In the genomic region with DNA sequence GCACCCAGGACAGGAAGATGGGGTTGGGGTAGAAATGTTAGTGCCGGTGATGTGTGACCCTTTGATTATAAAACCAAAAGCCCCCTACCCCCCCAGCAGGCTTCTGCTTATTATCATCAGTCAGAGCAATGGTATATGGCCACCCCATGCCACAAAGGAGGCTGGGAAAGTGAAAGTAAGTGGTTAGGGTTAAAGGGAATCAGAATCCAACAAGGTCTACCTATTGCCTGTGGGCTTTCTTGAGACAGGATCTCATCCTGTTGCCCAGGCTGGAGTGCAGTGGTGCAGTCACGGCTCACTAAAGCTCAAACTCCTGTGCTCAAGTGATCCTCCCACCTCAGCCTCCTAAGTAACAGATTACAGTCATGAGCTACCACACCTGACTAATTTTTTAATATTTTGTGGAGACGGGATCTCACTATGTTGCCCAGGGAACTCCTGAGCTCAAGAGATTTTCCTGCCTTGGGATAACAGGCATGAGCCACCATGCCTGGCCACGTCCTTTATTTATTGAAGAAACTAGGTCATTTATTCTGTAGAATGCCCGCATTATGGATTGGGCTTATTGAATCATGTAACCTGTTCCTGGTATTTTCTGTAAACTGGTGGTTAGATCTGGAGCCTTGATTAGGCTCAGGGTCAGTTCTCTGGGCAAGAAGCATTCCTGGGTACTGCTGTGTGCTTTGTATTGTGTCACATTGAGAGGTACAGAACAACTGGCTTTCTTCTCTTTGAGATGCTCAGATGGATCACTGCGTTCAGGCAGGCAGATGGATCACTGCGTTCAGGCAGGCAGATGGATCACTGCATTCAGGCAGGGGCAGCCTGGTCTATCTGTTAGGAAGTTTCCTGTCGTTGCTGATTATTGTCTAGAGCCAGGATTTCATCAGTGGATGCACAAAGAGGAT, we compare ENCODE assay signal across 11 cellular contexts. TPM values are rescaled to one million over a fixed set of nuclear protein-coding genes. Genes with fewer than 3 reads are reported as not detected.
DNase-seq lines count a peak whose midpoint lies in the region; ATAC-seq and TF ChIP-seq lines count a peak whose summit lies in the region.
"Had no signal": no experiment of that assay in that cellular context is flagged by ENCODE, and none has a peak within 500 bp of the region (broad histone marks: within the 10 kb centered on the region; RNA-seq: fewer than 3 reads in every experiment).

No MANE protein-coding gene starts in this region.

- peaks cover 7% of the 10 kb centered on the region for H3K79me1 ChIP-seq in neuronal stem cell (ENCODE audit: low read depth, low read length)

- H3K36me3 Mint-ChIP-seq in CD8-positive, alpha-beta T cell = peaks cover 18% of the 10 kb centered on the region
- peaks cover 11% of the 10 kb centered on the region for H3K36me3 Mint-ChIP-seq in nephron progenitor cell (ENCODE audit: low read depth)

- POLR2A ChIA-PET in CD8-positive, alpha-beta T cell (lab: Charles Lee) = no interaction called here

- H2BK120ac ChIP-seq in neuronal stem cell (ENCODE audit: low read depth, low read length) = no peak overlapping the region

- H3K4me2 ChIP-seq in neuronal stem cell (ENCODE audit: insufficient read depth, low read length, poor library complexity, severe bottlenecking) = no peak overlapping the region

- no peak for TF ChIP-seq POLR2A in esophagus squamous epithelium (IDR thresholded peaks at IDR 0.05)

- no peak overlapping the region for H2AK5ac ChIP-seq in neuronal stem cell (ENCODE audit: low read depth, low read length)

- H3K4me1 Mint-ChIP-seq in CD8-positive, alpha-beta T cell (ENCODE audit: low read depth) = peaks cover 23% of the 10 kb centered on the region
- peaks cover 22% of the 10 kb centered on the region for H3K4me1 Mint-ChIP-seq in nephron progenitor cell

- H4K8ac ChIP-seq in neuronal stem cell (ENCODE audit: low read depth, low read length) = no peak overlapping the region

- no peak for DNase-seq in CD8-positive, alpha-beta T cell
- DNase-seq in RWPE2 (ENCODE audit: low spot score) (no peak), esophagus squamous epithelium (lab: John Stamatoyannopoulos, UW) (no peak), psoas muscle (peak in 1 of 2 donors; percentile 23), neuronal stem cell (ENCODE audit: low spot score) (no peak), nephron progenitor cell (no peak), DMS153 treated with DMSO at 0.1 percent for 48 hours (lab: John Stamatoyannopoulos, UW; ENCODE audit: unreplicated experiment) (no peak)
- DNase-seq: brain microvascular endothelial cell, Karpas-422 had no signal

- H3K4ac ChIP-seq in neuronal stem cell (ENCODE audit: low read length) = no peak overlapping the region

- H2BK12ac ChIP-seq in neuronal stem cell (ENCODE audit: low read length) = no peak overlapping the region

- H3K14ac ChIP-seq in neuronal stem cell (ENCODE audit: low read length) = no peak overlapping the region

- no peak for TF ChIP-seq CTCF in CD8-positive, alpha-beta T cell (IDR thresholded peaks at IDR 0.05)
- no peak for TF ChIP-seq CTCF in RWPE2 (IDR thresholded peaks at IDR 0.05; ENCODE audit: poor library complexity, severe bottlenecking)
- no peak for TF ChIP-seq CTCF in esophagus squamous epithelium (IDR thresholded peaks at IDR 0.05)
- TF ChIP-seq CTCF in psoas muscle (IDR thresholded peaks at IDR 0.05) = no peak
- no peak for TF ChIP-seq CTCF in nephron progenitor cell (IDR thresholded peaks at IDR 0.05)

- H3K4me1 ChIP-seq in CD8-positive, alpha-beta T cell (ENCODE audit: insufficient read depth, low read length) = no peaks in the 10 kb centered on the region
- H3K4me1 ChIP-seq in RWPE2 (ENCODE audit: insufficient read depth, poor library complexity, severe bottlenecking) (peaks cover 33% of the 10 kb centered on the region), esophagus squamous epithelium (peaks cover 29 to 72% (median 43%) of the 10 kb centered on the region in 3 donors), psoas muscle (peaks cover 73% of the 10 kb centered on the region), neuronal stem cell (ENCODE audit: control insufficient read depth in 2 of 2, insufficient read depth in 1 of 2, low read depth in 1 of 2, low read length in 2 of 2) (peaks cover 17 to 42% of the 10 kb centered on the region in 2 donors)
- H3K4me1 ChIP-seq: HAP-1 had no signal

- no peaks in the 10 kb centered on the region for H3K27me3 ChIP-seq in CD8-positive, alpha-beta T cell (ENCODE audit: insufficient read depth, low read length)
- H3K27me3 ChIP-seq in RWPE2 (ENCODE audit: insufficient read depth, poor library complexity, severe bottlenecking) = no peaks in the 10 kb centered on the region
- no peaks in the 10 kb centered on the region for H3K27me3 ChIP-seq in esophagus squamous epithelium
- no peaks in the 10 kb centered on the region for H3K27me3 ChIP-seq in psoas muscle (ENCODE audit: insufficient read depth in 3 of 3, low read length in 2 of 3)
- H3K27me3 ChIP-seq in neuronal stem cell (ENCODE audit: control insufficient read depth in 3 of 3, insufficient read depth in 3 of 3, low read depth in 1 of 3, low read length in 3 of 3) = no peaks in the 10 kb centered on the region
- H3K27me3 ChIP-seq: brain microvascular endothelial cell had no signal

- H3K27ac Mint-ChIP-seq in CD8-positive, alpha-beta T cell = peak overlapping the region; percentile 60
- H3K27ac Mint-ChIP-seq in nephron progenitor cell = no peak overlapping the region

- H4K91ac ChIP-seq in neuronal stem cell (ENCODE audit: low read depth, low read length, poor library complexity) = no peak overlapping the region

- H3K4me3 ChIP-seq in CD8-positive, alpha-beta T cell (ENCODE audit: low read depth, low read length) = no peak overlapping the region
- H3K4me3 ChIP-seq in RWPE2 (ENCODE audit: severe bottlenecking) = no peak overlapping the region
- H3K4me3 ChIP-seq in esophagus squamous epithelium = no peak overlapping the region
- no peak overlapping the region for H3K4me3 ChIP-seq in psoas muscle
- no peak overlapping the region for H3K4me3 ChIP-seq in neuronal stem cell (ENCODE audit: low read length in 2 of 2)
- H3K4me3 ChIP-seq: HAP-1 had no signal

- H3K27me3 Mint-ChIP-seq in CD8-positive, alpha-beta T cell (ENCODE audit: low read depth) = no peaks in the 10 kb centered on the region
- H3K27me3 Mint-ChIP-seq in nephron progenitor cell (ENCODE audit: low read depth, poor library complexity) = no peaks in the 10 kb centered on the region

- no peak overlapping the region for H3K4me3 Mint-ChIP-seq in CD8-positive, alpha-beta T cell
- H3K4me3 Mint-ChIP-seq in nephron progenitor cell = no peak overlapping the region

- H3K23ac ChIP-seq in neuronal stem cell (ENCODE audit: low read depth, low read length, poor library complexity) = no peak overlapping the region

- intact Hi-C loops in CD8-positive, alpha-beta T cell (cut with DNase I, micrococcal nuclease) = no loop called here
- intact Hi-C loops in esophagus squamous epithelium (cut with DNase I) = no loop called here
- intact Hi-C loops in psoas muscle (cut with DNase I) = no loop called here

- H3K27ac ChIP-seq in CD8-positive, alpha-beta T cell (ENCODE audit: low read depth, low read length) = no peak overlapping the region
- peak overlapping the region; percentile 99 for H3K27ac ChIP-seq in RWPE2 (ENCODE audit: poor library complexity, severe bottlenecking)
- H3K27ac ChIP-seq in esophagus squamous epithelium = peak overlapping the region in 3 of 4 donors; percentile 37 to 94 (median 40)
- H3K27ac ChIP-seq in psoas muscle = peak overlapping the region; percentile 95
- H3K27ac ChIP-seq in neuronal stem cell (replicated peaks; ENCODE audit: low read length) = no peak overlapping the region
- H3K27ac ChIP-seq: brain microvascular endothelial cell had no signal

- no peak for ATAC-seq in CD8-positive, alpha-beta T cell
- ATAC-seq in RWPE2 (ENCODE audit: low read depth) (no peak), psoas muscle (no peak), GM21360 (IDR thresholded peaks at IDR 0.05; ENCODE audit: unreplicated experiment) (no peak)

- CTCF ChIA-PET in CD8-positive, alpha-beta T cell (lab: Charles Lee) = interaction anchor here (1.8 to 2.6 kb wide), 2 partner anchors 57 to 159 kb away, joined by 6 to 9 read pairs; no protein-coding TSS in a partner anchor

- no peak overlapping the region for H3K18ac ChIP-seq in neuronal stem cell (ENCODE audit: low read length)

- no peak overlapping the region for H3K9ac ChIP-seq in neuronal stem cell (ENCODE audit: low read depth, low read length, poor library complexity)

- H2BK5ac ChIP-seq in neuronal stem cell (ENCODE audit: low read length) = no peak overlapping the region

- no peaks in the 10 kb centered on the region for H3K36me3 ChIP-seq in CD8-positive, alpha-beta T cell (ENCODE audit: insufficient read depth, low read length)
- H3K36me3 ChIP-seq in RWPE2 (ENCODE audit: low read depth) = peaks cover 53% of the 10 kb centered on the region
- no peaks in the 10 kb centered on the region for H3K36me3 ChIP-seq in esophagus squamous epithelium
- no peaks in the 10 kb centered on the region for H3K36me3 ChIP-seq in psoas muscle (ENCODE audit: insufficient read depth in 1 of 2, low read depth in 1 of 2)
- H3K36me3 ChIP-seq in neuronal stem cell (replicated peaks in 1 of 2; ENCODE audit: control insufficient read depth in 2 of 2, insufficient read depth in 2 of 2, low read length in 2 of 2) = peaks cover 0 to 13% of the 10 kb centered on the region in 2 donors
- H3K36me3 ChIP-seq: HAP-1 had no signal

- WGBS in esophagus squamous epithelium, 2 donors = 79 to 80% methylated on average over 7 to 8 of the region's 8 CpGs
- 63 to 74% (median 73%) methylated on average over 8 of the region's 8 CpGs for WGBS in psoas muscle, 3 donors
- WGBS in neuronal stem cell (ENCODE audit: extremely low coverage in 2 of 2, insufficient read length in 2 of 2, insufficient replicate concordance in 1 of 2), 2 donors = no CpG with 5 or more reads among the region's 8 CpGs

- no peaks in the 10 kb centered on the region for H3K9me3 ChIP-seq in CD8-positive, alpha-beta T cell (ENCODE audit: low read length)
- no peaks in the 10 kb centered on the region for H3K9me3 ChIP-seq in RWPE2 (ENCODE audit: severe bottlenecking)
- H3K9me3 ChIP-seq in esophagus squamous epithelium = no peaks in the 10 kb centered on the region
- H3K9me3 ChIP-seq in psoas muscle = no peaks in the 10 kb centered on the region
- no peaks in the 10 kb centered on the region for H3K9me3 ChIP-seq in neuronal stem cell (replicated peaks in 1 of 2; ENCODE audit: control insufficient read depth in 2 of 2, insufficient read depth in 1 of 2, low read depth in 1 of 2, low read length in 2 of 2)
- H3K9me3 ChIP-seq: HAP-1 had no signal

- no peak overlapping the region for H2AFZ ChIP-seq in neuronal stem cell (ENCODE audit: low read length)

- H3K9me3 Mint-ChIP-seq in CD8-positive, alpha-beta T cell = no peaks in the 10 kb centered on the region
- H3K9me3 Mint-ChIP-seq in nephron progenitor cell = no peaks in the 10 kb centered on the region

- no peak overlapping the region for H2BK15ac ChIP-seq in neuronal stem cell (ENCODE audit: low read length)

RNA-seq across cellular contexts. Expression of a gene that starts 41.6 kb away (rescaled TPM):
- 10 to 100 TPM; 61.0 to 61.2 TPM for total RNA-seq in CD8-positive, alpha-beta T cell
- 10 to 100 TPM; 50.9 to 83.0 (median 65.5) TPM for total RNA-seq in esophagus squamous epithelium
- 10 to 100 TPM; 49.9 to 86.5 (median 53.7) TPM for total RNA-seq in psoas muscle
- polyA plus RNA-seq in psoas muscle = 100 to 1,000 TPM in 1 of 3 donors, 10 to 100 TPM in 2; 50.5 to 116 (median 60.1) TPM
- polyA plus RNA-seq in neuronal stem cell (2013, experiment 1 of 2) = 73.5 TPM
- polyA plus RNA-seq in neuronal stem cell (2013, experiment 2 of 2) = 73.3 TPM

Comparison
In these comparisons a context has a peak if more than half of its experiments do, and no peak if none do; other contexts are left out.
1. H3K27ac ChIP-seq: peak in RWPE2 (single experiment), esophagus squamous epithelium (3 of 4) and psoas muscle (single experiment); none in CD8-positive, alpha-beta T cell (single experiment) and neuronal stem cell (single experiment).